In the genomic region with DNA sequence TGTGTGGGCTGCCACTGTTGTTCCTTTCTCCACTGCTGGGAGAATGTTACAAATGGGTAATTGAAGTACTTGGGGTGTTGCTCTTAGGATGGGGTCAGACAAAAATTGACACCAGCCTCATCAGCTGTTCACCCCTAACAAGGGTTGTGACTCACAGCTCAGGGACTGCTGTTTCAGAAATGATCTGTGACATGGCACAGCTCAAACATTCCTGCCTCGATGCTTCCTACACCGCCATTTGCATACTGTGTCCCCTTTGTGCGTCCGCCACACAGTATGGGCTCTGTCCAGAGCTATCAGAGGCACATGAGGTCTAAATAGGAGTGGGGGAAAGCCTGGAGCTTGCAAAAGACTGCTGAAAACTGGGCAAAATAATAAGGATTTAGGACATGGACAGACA, we compare ENCODE assay signal across 25 cellular contexts. TPM values are rescaled to one million over a fixed set of nuclear protein-coding genes. Genes with fewer than 3 reads are reported as not detected.
DNase-seq lines count a peak whose midpoint lies in the region; ATAC-seq, FAIRE-seq and TF ChIP-seq lines count a peak whose summit lies in the region.
"Had no signal": no experiment of that assay in that cellular context is flagged by ENCODE, and none has a peak within 500 bp of the region (broad histone marks: within the 10 kb centered on the region; RNA-seq: fewer than 3 reads in every experiment).

No MANE protein-coding gene starts in this region.

- no peaks in the 10 kb centered on the region for H3K9me2 ChIP-seq in HCT116 (ENCODE audit: insufficient read depth)

- no peak for TF ChIP-seq POLR2A in HCT116 (IDR thresholded peaks at IDR 0.05; ENCODE audit: borderline replicate concordance, extremely low read depth, insufficient read depth, insufficient read length)

- H3K9me3 Mint-ChIP-seq in astrocyte (ENCODE audit: unreplicated experiment) (no peaks in the 10 kb centered on the region), MCF 10A (ENCODE audit: unreplicated experiment) (no peaks in the 10 kb centered on the region)
- H3K9me3 Mint-ChIP-seq: activated T-cell treated with anti-CD3 and anti-CD28 coated beads, Interleukin-2, amount 50 U/mL, for 24 hours; CD4-positive, CD25-positive, alpha-beta regulatory T cell; memory B cell had no signal

- TF ChIP-seq CTCF in HCT116 (IDR thresholded peaks at IDR 0.05 in 2 of 3, conservative IDR thresholded peaks at IDR 0.05 in 1 of 3; ENCODE audit: borderline replicate concordance in 1 of 3, insufficient read depth in 1 of 3, low read depth in 2 of 3, low read length in 2 of 3): no peak
- no peak for TF ChIP-seq CTCF in astrocyte (IDR thresholded peaks at IDR 0.05; ENCODE audit: insufficient read depth, low read depth, low read length)
- TF ChIP-seq CTCF in psoas muscle (IDR thresholded peaks at IDR 0.05): no peak
- TF ChIP-seq CTCF in MCF 10A (IDR thresholded peaks at IDR 0.05; ENCODE audit: unreplicated experiment): no peak

- H3K9ac ChIP-seq in HCT116 (ENCODE audit: low read length): no peak overlapping the region
- H3K9ac ChIP-seq in astrocyte (ENCODE audit: low read length): no peak overlapping the region

- WGBS in psoas muscle, 3 donors: 26 to 73% (median 53%) methylated on average over 4 of the region's 4 CpGs

- no peaks in the 10 kb centered on the region for H3K36me3 ChIP-seq in HCT116 (ENCODE audit: control insufficient read depth in 1 of 2, insufficient read depth in 2 of 2, low read length in 2 of 2)
- no peaks in the 10 kb centered on the region for H3K36me3 ChIP-seq in astrocyte (ENCODE audit: insufficient read depth, low read length)
- no peaks in the 10 kb centered on the region for H3K36me3 ChIP-seq in psoas muscle (ENCODE audit: insufficient read depth in 1 of 2, low read depth in 1 of 2)
- H3K36me3 ChIP-seq: adrenal gland, ovary, upper lobe of right lung had no signal

- H3K36me3 Mint-ChIP-seq in astrocyte (ENCODE audit: low read depth, unreplicated experiment) (no peaks in the 10 kb centered on the region), MCF 10A (ENCODE audit: insufficient read depth, unreplicated experiment) (no peaks in the 10 kb centered on the region)
- H3K36me3 Mint-ChIP-seq: CD4-positive, CD25-positive, alpha-beta regulatory T cell; memory B cell had no signal

- H3K79me2 ChIP-seq in HCT116 (ENCODE audit: insufficient read depth, low read length) (no peaks in the 10 kb centered on the region), astrocyte (ENCODE audit: insufficient read depth, low read length) (no peaks in the 10 kb centered on the region)

- H3K27me3 ChIP-seq in HCT116 (ENCODE audit: insufficient read depth, low read length) (no peaks in the 10 kb centered on the region), astrocyte (ENCODE audit: insufficient read depth, low read length) (no peaks in the 10 kb centered on the region), psoas muscle (ENCODE audit: insufficient read depth in 3 of 3, low read length in 2 of 3) (no peaks in the 10 kb centered on the region)
- H3K27me3 ChIP-seq: adrenal gland, ovary, upper lobe of right lung had no signal

- no peak for FAIRE-seq in astrocyte (lab: Jason Lieb, UNC)
- FAIRE-seq: HTR-8/SVneo, kidney had no signal

- H3K27me3 Mint-ChIP-seq in astrocyte (ENCODE audit: low read depth, unreplicated experiment) (no peaks in the 10 kb centered on the region), MCF 10A (ENCODE audit: insufficient read depth, unreplicated experiment) (no peaks in the 10 kb centered on the region)
- H3K27me3 Mint-ChIP-seq: CD4-positive, CD25-positive, alpha-beta regulatory T cell; naive thymus-derived CD4-positive, alpha-beta T cell had no signal

- H3K4me3 Mint-ChIP-seq in astrocyte (ENCODE audit: unreplicated experiment): no peak overlapping the region
- H3K4me3 Mint-ChIP-seq in MCF 10A (ENCODE audit: unreplicated experiment): no peak overlapping the region
- H3K4me3 Mint-ChIP-seq: activated T-cell treated with anti-CD3 and anti-CD28 coated beads, Interleukin-2, amount 50 U/mL, for 24 hours; CD4-positive, CD25-positive, alpha-beta regulatory T cell; memory B cell; naive thymus-derived CD4-positive, alpha-beta T cell had no signal

- H2AFZ ChIP-seq in HCT116 (ENCODE audit: low read depth, low read length, poor library complexity, severe bottlenecking) (no peak overlapping the region), astrocyte (ENCODE audit: low read depth, low read length) (no peak overlapping the region)

- DNase-seq in HCT116 (ENCODE audit: low read depth, low spot score): no peak
- DNase-seq in astrocyte (ENCODE audit: low read depth): no peak
- peak; percentile 48 for DNase-seq in medulla oblongata (ENCODE audit: extremely low spot score)
- no peak for DNase-seq in psoas muscle
- DNase-seq in GOT3 (lab: John Stamatoyannopoulos, UW): no peak
- DNase-seq in left lobe of liver (ENCODE audit: low spot score): no peak
- no peak for DNase-seq in GDM1 (lab: John Stamatoyannopoulos, UW)
- no peak for DNase-seq in MCF 10A (ENCODE audit: unreplicated experiment)
- DNase-seq: activated naive CD4-positive, alpha-beta T cell; activated T-cell treated with anti-CD3 and anti-CD28 coated beads, Interleukin-2, amount 50 U/mL, for 24 hours; CD4-positive, CD25-positive, alpha-beta regulatory T cell; DMS153; H7; kidney; naive thymus-derived CD4-positive, alpha-beta T cell; NCI-H2171; NCI-H524 treated with DMSO at 0.1 percent for 48 hours; NK-92 treated with Interleukin-12 subunit alpha and Interleukin-12 subunit beta, amount 100 ng/mL, for 24 hours; ovary; stimulated activated CD4-positive, alpha-beta T cell treated with anti-CD3 and anti-CD28 coated beads, Interleukin-1b, Interleukin-23, amount 100 ng/mL, for 48 hours; upper lobe of right lung had no signal

- RAD21 ChIA-PET in HCT116 (lab: Charles Lee; ENCODE audit: low non-redundant PET in 1 of 2, low total read pairs in 2 of 2, uncharacterized antibody in 2 of 2, unreplicated experiment in 2 of 2): no interaction called here

- CTCF ChIA-PET in HCT116 (lab: Charles Lee): interaction anchor here (1.0 kb wide), 1 partner anchor 27 kb away, joined by 4 read pairs; no protein-coding TSS in a partner anchor
- CTCF ChIA-PET in MCF 10A (lab: Yijun Ruan, JAX): interaction anchor here (1.1 to 2.4 kb wide), 4 partner anchors 10 to 964 kb away, joined by 4 to 11 read pairs (median 5); no protein-coding TSS in a partner anchor

- H3K4me2 ChIP-seq in HCT116 (ENCODE audit: low read length) (0 out of 2 replicates have a peak overlapping the region, but pooled peaks have one; percentile 40), astrocyte (ENCODE audit: low read length) (peak overlapping the region; percentile 46)

- POLR2A ChIA-PET in HCT116 (lab: Charles Lee): interaction anchor here (2.6 kb wide), 1 partner anchor 27 kb away, joined by 5 read pairs; no protein-coding TSS in a partner anchor
- POLR2A ChIA-PET in MCF 10A (lab: Yijun Ruan, JAX): interaction anchor here (0.6 to 2.2 kb wide), 10 partner anchors 11 to 335 kb away, joined by 3 to 10 read pairs (median 6); partner anchors contain the start of gene CCNL1

- H4K20me1 ChIP-seq in HCT116 (ENCODE audit: insufficient read depth) (no peaks in the 10 kb centered on the region), astrocyte (ENCODE audit: insufficient read depth, low read length) (no peaks in the 10 kb centered on the region)

- no peak for ATAC-seq in HCT116
- ATAC-seq in psoas muscle: peak; percentile 86 to 91 (median 87)
- no peak for ATAC-seq in left lobe of liver
- ATAC-seq: naive thymus-derived CD4-positive, alpha-beta T cell had no signal

- BruUV-seq in HCT116 (replicated peaks; lab: Mats Ljungman, UMichigan): no TSS peak
- BruUV-seq in MCF 10A (replicated peaks; lab: Mats Ljungman, UMichigan): no TSS peak

- H3K4me3 ChIP-seq in HCT116 (replicated peaks in 1 of 2; ENCODE audit: low read depth in 1 of 2, low read length in 2 of 2): no peak overlapping the region
- H3K4me3 ChIP-seq in astrocyte (ENCODE audit: insufficient read depth, low read depth, low read length): no peak overlapping the region
- H3K4me3 ChIP-seq in psoas muscle: peak overlapping the region; percentile 36
- H3K4me3 ChIP-seq: adrenal gland, coronary artery, ovary, upper lobe of right lung had no signal

- H3K4me1 Mint-ChIP-seq in astrocyte (ENCODE audit: low read depth, unreplicated experiment): peaks cover 32% of the 10 kb centered on the region
- peaks cover 5% of the 10 kb centered on the region for H3K4me1 Mint-ChIP-seq in MCF 10A (ENCODE audit: insufficient read depth, unreplicated experiment)
- H3K4me1 Mint-ChIP-seq: memory B cell had no signal

- H3K9me3 ChIP-seq in HCT116 (ENCODE audit: control insufficient read depth in 1 of 2, insufficient read depth in 1 of 2, low read depth in 1 of 2, low read length in 2 of 2) (no peaks in the 10 kb centered on the region), astrocyte (ENCODE audit: insufficient read depth, low read depth, low read length) (no peaks in the 10 kb centered on the region), psoas muscle (no peaks in the 10 kb centered on the region)
- H3K9me3 ChIP-seq: adrenal gland, ovary, upper lobe of right lung had no signal

- no peak overlapping the region for H3K27ac ChIP-seq in HCT116 (ENCODE audit: low read depth, low read length)
- H3K27ac ChIP-seq in astrocyte (ENCODE audit: low read depth, low read length): no peak overlapping the region
- peak overlapping the region; percentile 81 for H3K27ac ChIP-seq in psoas muscle
- H3K27ac ChIP-seq: coronary artery, ovary, upper lobe of right lung had no signal

- intact Hi-C loops in HCT116 (cut with micrococcal nuclease): no loop called here
- intact Hi-C loops in psoas muscle (cut with DNase I): no loop called here
- intact Hi-C loops in MCF 10A (cut with micrococcal nuclease): no loop called here

- H3K27ac Mint-ChIP-seq in astrocyte (ENCODE audit: unreplicated experiment) (peak overlapping the region; percentile 58), MCF 10A (ENCODE audit: low read depth, unreplicated experiment) (no peak overlapping the region)
- H3K27ac Mint-ChIP-seq: activated T-cell treated with anti-CD3 and anti-CD28 coated beads, Interleukin-2, amount 50 U/mL, for 24 hours; CD4-positive, CD25-positive, alpha-beta regulatory T cell; memory B cell had no signal

- no peak for TF ChIP-seq RAD21 in HCT116 (IDR thresholded peaks at IDR 0.05; ENCODE audit: low read depth)

- H3K4me1 ChIP-seq in HCT116 (ENCODE audit: control insufficient read depth in 1 of 2, insufficient read depth in 2 of 2, low read length in 2 of 2) (peaks cover 0 to 23% of the 10 kb centered on the region in 2 experiments; a peak in 2 of 4 replicates), astrocyte (ENCODE audit: insufficient read depth, low read length) (peaks cover 16% of the 10 kb centered on the region), psoas muscle (peaks cover 12% of the 10 kb centered on the region)

TF ChIP-seq in HCT116, 20 proteins besides CTCF, POLR2A, EP300 and RAD21 (continues in another document):
- no peak for TF ChIP-seq POLR2AphosphoS5 (IDR thresholded peaks at IDR 0.05; ENCODE audit: low read depth, low read length)
- TF ChIP-seq CBX3 (IDR thresholded peaks at IDR 0.05; ENCODE audit: low read depth): no peak

RNA-seq across cellular contexts. Expression of gene CCNL1, which starts 43.9 kb away (rescaled TPM):
- total RNA-seq in HCT116 (2021; ENCODE audit: unreplicated experiment) (96.7 TPM), astrocyte (63.2 and 66.8 TPM in 2 replicates), psoas muscle (10 to 100 TPM; 21.8 to 55.5 (median 42.9) TPM), left lobe of liver (39.8 TPM), MCF 10A (2022) (103 and 112 TPM in 2 replicates)
- polyA plus RNA-seq in HCT116 (2012): 88.6 and 111 TPM in 2 replicates
- 10 to 100 TPM; 27.4 to 34.5 (median 29.2) TPM for polyA plus RNA-seq in psoas muscle

Comparison
In these comparisons a context has a peak if more than half of its experiments do, and no peak if none do; other contexts are left out.
1. ATAC-seq: peak in psoas muscle (4 of 4); none in HCT116 (single experiment) and left lobe of liver (single experiment).